8 cellular contexts compared by ENCODE assay signal in genomic region chr6:111484655-111484974, GRCh38. TPM values are rescaled to one million over a fixed set of nuclear protein-coding genes. Genes with fewer than 3 reads are reported as not detected.
DNase-seq lines count a peak whose midpoint lies in the region; ATAC-seq, FAIRE-seq and TF ChIP-seq lines count a peak whose summit lies in the region.

No MANE protein-coding gene starts in this region.

- DNase-seq in activated T-cell treated with anti-CD3 and anti-CD28 coated beads, Interleukin-2, amount 50 U/mL, for 24 hours, result no peak
- no peak for DNase-seq in activated T-cell treated with anti-CD3 and anti-CD28 coated beads for 4 hours
- DNase-seq in SJCRH30, result no peak
- DNase-seq in esophagus squamous epithelium (lab: John Stamatoyannopoulos, UW), result no peak
- DNase-seq in retinal pigment epithelial cell (ENCODE audit: low read depth), result no peak
- DNase-seq in GM12892 (ENCODE audit: insufficient read length), result no peak
- DNase-seq in hypothalamus (lab: John Stamatoyannopoulos, UW), result no peak

- H3K27ac Mint-ChIP-seq in activated T-cell treated with anti-CD3 and anti-CD28 coated beads, Interleukin-2, amount 50 U/mL, for 24 hours, result peak overlapping the region; percentile 98

- no peaks in the 10 kb centered on the region for H3K27me3 ChIP-seq in SJCRH30
- H3K27me3 ChIP-seq in esophagus squamous epithelium, result no peaks in the 10 kb centered on the region

- TF ChIP-seq POLR2A in esophagus squamous epithelium (IDR thresholded peaks at IDR 0.05) (no peak), GM12892 (IDR thresholded peaks at IDR 0.05; ENCODE audit: low read depth, low read length) (no peak)

- no peak for TF ChIP-seq CTCF in esophagus squamous epithelium (IDR thresholded peaks at IDR 0.05)
- TF ChIP-seq CTCF in retinal pigment epithelial cell (conservative IDR thresholded peaks at IDR 0.05; ENCODE audit: low read depth, low read length), result no peak

- no peaks in the 10 kb centered on the region for H3K27me3 Mint-ChIP-seq in activated T-cell treated with anti-CD3 and anti-CD28 coated beads, Interleukin-2, amount 50 U/mL, for 24 hours

- no peak for FAIRE-seq in GM12892 (lab: Jason Lieb, UNC)

- intact Hi-C loops in esophagus squamous epithelium (cut with DNase I), result loop anchor here (10.0 kb wide), 2 partner anchors 70 to 230 kb away; a partner anchor contains a TSS

- H3K9me3 Mint-ChIP-seq in activated T-cell treated with anti-CD3 and anti-CD28 coated beads, Interleukin-2, amount 50 U/mL, for 24 hours, result no peaks in the 10 kb centered on the region

- H3K27ac ChIP-seq in SJCRH30, result peak overlapping the region; percentile 95
- peak overlapping the region; percentile 96 to 100 (median 100) for H3K27ac ChIP-seq in esophagus squamous epithelium

- WGBS in esophagus squamous epithelium, 2 donors, result 15 to 20% methylated on average over 7 of the region's 7 CpGs

- 0 out of 2 replicates have a peak, but pooled peaks cover 5% of the 10 kb centered on the region for H3K9me3 ChIP-seq in SJCRH30 (replicated peaks)
- no peaks in the 10 kb centered on the region for H3K9me3 ChIP-seq in esophagus squamous epithelium

- ATAC-seq in HG03521 (IDR thresholded peaks at IDR 0.05; ENCODE audit: unreplicated experiment), result no peak

- H3K36me3 ChIP-seq in SJCRH30 (peaks cover 6% of the 10 kb centered on the region; the same call in 1 of the 2 replicates), esophagus squamous epithelium (no peaks in the 10 kb centered on the region)

- peaks cover 47% of the 10 kb centered on the region for H3K36me3 Mint-ChIP-seq in activated T-cell treated with anti-CD3 and anti-CD28 coated beads, Interleukin-2, amount 50 U/mL, for 24 hours (ENCODE audit: low read depth)

- peaks cover 55% of the 10 kb centered on the region for H3K4me1 Mint-ChIP-seq in activated T-cell treated with anti-CD3 and anti-CD28 coated beads, Interleukin-2, amount 50 U/mL, for 24 hours (ENCODE audit: low read depth)

- H3K4me1 ChIP-seq in SJCRH30 (peaks cover 11% of the 10 kb centered on the region), esophagus squamous epithelium (peaks cover 10 to 40% (median 19%) of the 10 kb centered on the region in 3 donors)

- H3K4me3 ChIP-seq in SJCRH30 (peak overlapping the region; percentile 96), esophagus squamous epithelium (peak overlapping the region; percentile 79 to 99 (median 94)), retinal pigment epithelial cell (ENCODE audit: low read length) (peak overlapping the region; percentile 71)

- H3K4me3 Mint-ChIP-seq in activated T-cell treated with anti-CD3 and anti-CD28 coated beads, Interleukin-2, amount 50 U/mL, for 24 hours, result peak overlapping the region; percentile 92

RNA-seq across cellular contexts. Expression of gene REV3L, which starts 1.6 kb away (rescaled TPM):
- total RNA-seq in SJCRH30 (2014; rRNA removed; shearing (Covaris generic)), result 32.7 and 34.3 TPM in 2 replicates
- total RNA-seq in esophagus squamous epithelium, result 10 to 100 TPM in 3 of 4 donors, 1 to 10 TPM in 1; 7.0 to 47.1 (median 18.8) TPM
- polyA plus RNA-seq in GM12892 (2012; ENCODE audit: missing spikeins), result 16.6 TPM
